Comparison of ENCODE assay signal across 12 cellular contexts in the genomic region with DNA sequence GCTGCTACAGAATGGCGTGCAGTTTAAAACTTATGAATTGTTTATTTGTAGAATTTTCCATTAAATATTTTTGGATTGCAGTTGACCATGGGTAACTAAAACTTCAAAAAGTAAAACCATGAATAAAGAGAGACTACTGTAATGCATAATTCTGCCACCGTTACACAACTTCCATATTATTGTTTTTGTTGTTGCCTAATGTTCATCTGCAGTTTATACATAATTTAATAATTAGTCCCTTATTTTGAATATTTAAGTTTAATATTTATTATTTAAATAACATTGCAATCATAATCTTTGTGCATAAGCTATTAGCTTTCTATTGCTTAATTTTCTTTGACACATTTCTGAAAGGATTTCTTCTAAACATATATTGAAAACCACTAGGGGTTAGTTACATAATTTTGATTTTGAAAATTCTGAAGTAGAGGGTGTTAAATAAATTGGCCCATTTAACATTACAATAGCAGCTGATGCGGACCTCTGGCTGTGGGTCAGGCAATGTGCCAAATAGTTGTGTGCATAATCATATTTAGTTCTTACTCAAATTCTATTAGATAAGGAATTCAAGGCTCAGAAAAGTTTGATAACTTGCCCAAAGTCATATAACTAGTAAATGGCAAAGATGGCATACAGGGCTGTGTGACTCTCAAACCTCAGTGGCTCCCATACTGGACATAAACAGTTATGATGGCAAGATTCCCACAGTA. TPM values are rescaled to one million over a fixed set of nuclear protein-coding genes. Genes with fewer than 3 reads are reported as not detected.
DNase-seq lines count a peak whose midpoint lies in the region; ATAC-seq and TF ChIP-seq lines count a peak whose summit lies in the region.
"Had no signal": no experiment of that assay in that cellular context is flagged by ENCODE, and none has a peak within 500 bp of the region (broad histone marks: within the 10 kb centered on the region; RNA-seq: fewer than 3 reads in every experiment).

No MANE protein-coding gene starts in this region.

- ATAC-seq in HG02759 (IDR thresholded peaks at IDR 0.05; ENCODE audit: unreplicated experiment): no peak
- ATAC-seq: left lobe of liver; stimulated activated naive CD8-positive, alpha-beta T cell treated with anti-CD3 and anti-CD28 coated beads, Interleukin-15, Interleukin-2, amounts not matched to agents 100 U/mL and 50 U/mL, for 24 hours had no signal

- H3K4me3 ChIP-seq in AG04449 (ENCODE audit: low read depth, low read length) (no peak overlapping the region), adipocyte (ENCODE audit: low read length) (peak overlapping the region; percentile 46)
- H3K4me3 ChIP-seq: skin epidermis had no signal

- H3K9ac ChIP-seq in adipocyte (ENCODE audit: low read length): peak overlapping the region; percentile 56

- CTCF ChIA-PET in AG04449 (lab: Yijun Ruan, JAX): interaction anchor here (1.5 kb wide), 1 partner anchor 12 kb away, joined by 3 read pairs; no protein-coding TSS in a partner anchor

- no peak for TF ChIP-seq CTCF in AG04449 (IDR thresholded peaks at IDR 0.05; ENCODE audit: insufficient read depth, low read length, missing control alignments)

- no peaks in the 10 kb centered on the region for H3K9me3 ChIP-seq in adipocyte (ENCODE audit: control insufficient read depth, low read length)

- peaks cover 11% of the 10 kb centered on the region for H3K4me1 ChIP-seq in adipocyte (ENCODE audit: control insufficient read depth, insufficient read depth, low read length)

- peak; percentile 34 for DNase-seq in AG04449 (ENCODE audit: low read depth, low spot score)
- peak; percentile 83 for DNase-seq in HS-27A (ENCODE audit: low read depth)
- peak; percentile 75 for DNase-seq in adipocyte (ENCODE audit: low read depth)
- DNase-seq in hepatic stellate cell (ENCODE audit: low spot score): peak; percentile 26
- no peak for DNase-seq in ureter (ENCODE audit: low spot score)
- no peak for DNase-seq in putamen (ENCODE audit: low spot score)
- DNase-seq in activated CD4-positive, CD25-positive, alpha-beta regulatory T cell (lab: John Stamatoyannopoulos, UW): no peak
- DNase-seq: activated T-cell treated with anti-CD3 and anti-CD28 coated beads for 4 hours; stimulated activated naive CD8-positive, alpha-beta T cell treated with anti-CD3 and anti-CD28 coated beads, Interleukin-15, Interleukin-2, amounts not matched to agents 100 U/mL and 50 U/mL, for 24 hours had no signal

- POLR2A ChIA-PET in AG04449 (lab: Yijun Ruan, JAX): no interaction called here

- H3K36me3 ChIP-seq in adipocyte (ENCODE audit: control insufficient read depth, insufficient read depth, low read length, severe bottlenecking): no peaks in the 10 kb centered on the region

- no peaks in the 10 kb centered on the region for H3K27me3 ChIP-seq in adipocyte (replicated peaks; ENCODE audit: control insufficient read depth, insufficient read depth, low read length)

RNA-seq across cellular contexts. Expression of a gene that starts 31.1 kb away (rescaled TPM):
- total RNA-seq in ureter: 0.39 TPM

Comparison
In these comparisons a context has a peak if more than half of its experiments do, and no peak if none do; other contexts are left out.
1. DNase-seq: peak in AG04449 (single experiment), HS-27A (single experiment), adipocyte (single experiment) and hepatic stellate cell (single experiment); none in ureter (single experiment), putamen (single experiment) and activated CD4-positive, CD25-positive, alpha-beta regulatory T cell (0 of 4).